8 cellular contexts compared by ENCODE assay signal in genomic region chr16:82016268-82016667, GRCh38. TPM values are rescaled to one million over a fixed set of nuclear protein-coding genes. Genes with fewer than 3 reads are reported as not detected.
A peak's percentile ranks its signal among the peaks of the same experiment; 100 is the strongest.
DNase-seq lines count a peak whose midpoint lies in the region; ATAC-seq and TF ChIP-seq lines count a peak whose summit lies in the region.

No MANE protein-coding gene starts in this region.

- no peak for ATAC-seq in HG03039 (IDR thresholded peaks at IDR 0.05; ENCODE audit: unreplicated experiment)

- H3K4me1 Mint-ChIP-seq in activated T-cell treated with anti-CD3 and anti-CD28 coated beads, Interleukin-2, amount 50 U/mL, for 24 hours (ENCODE audit: low read depth): peaks cover 7% of the 10 kb centered on the region

- no peaks in the 10 kb centered on the region for H3K36me3 Mint-ChIP-seq in activated T-cell treated with anti-CD3 and anti-CD28 coated beads, Interleukin-2, amount 50 U/mL, for 24 hours (ENCODE audit: low read depth)

- TF ChIP-seq CTCF in left ventricle myocardium inferior (IDR thresholded peaks at IDR 0.05; ENCODE audit: borderline replicate concordance): peak; percentile 46

- peak overlapping the region; percentile 36 for H3K27ac ChIP-seq in left ventricle myocardium inferior (replicated peaks)

- peaks cover 57% of the 10 kb centered on the region for H3K27me3 Mint-ChIP-seq in activated T-cell treated with anti-CD3 and anti-CD28 coated beads, Interleukin-2, amount 50 U/mL, for 24 hours

- no peak for DNase-seq in left ventricle myocardium inferior
- DNase-seq in cardiac septum (ENCODE audit: low spot score): no peak
- peak; percentile 46 for DNase-seq in SK-MEL-5 (ENCODE audit: low read depth, low spot score)
- DNase-seq in hepatic stellate cell (ENCODE audit: low spot score): peak; percentile 51
- no peak for DNase-seq in activated CD4-positive, alpha-beta T cell treated with anti-CD3 and anti-CD28 coated beads, Interleukin-2, amount 50 U/mL, for 4 hours
- DNase-seq in activated T-cell treated with anti-CD3 and anti-CD28 coated beads, Interleukin-2, amount 50 U/mL, for 24 hours: no peak
- no peak for DNase-seq in T1000 (lab: John Stamatoyannopoulos, UW)

- H3K9me3 Mint-ChIP-seq in activated T-cell treated with anti-CD3 and anti-CD28 coated beads, Interleukin-2, amount 50 U/mL, for 24 hours: peaks cover 8% of the 10 kb centered on the region

- in situ Hi-C loops in SK-MEL-5 (cut with HindIII; ENCODE audit: low pct_unique_long_range_greater_than_20kb, low sequenced_read_pairs): no loop called here

- peaks cover 44% of the 10 kb centered on the region for H3K27me3 ChIP-seq in left ventricle myocardium inferior (ENCODE audit: low read depth)

- intact Hi-C loops in left ventricle myocardium inferior (cut with micrococcal nuclease): no loop called here
- intact Hi-C loops in cardiac septum (cut with DNase I): no loop called here

- H3K9me3 ChIP-seq in left ventricle myocardium inferior (replicated peaks): peaks cover 17% of the 10 kb centered on the region

- no peak overlapping the region for H3K4me3 ChIP-seq in left ventricle myocardium inferior

- H3K4me3 Mint-ChIP-seq in activated T-cell treated with anti-CD3 and anti-CD28 coated beads, Interleukin-2, amount 50 U/mL, for 24 hours: no peak overlapping the region

- peaks cover 6% of the 10 kb centered on the region for H3K4me1 ChIP-seq in left ventricle myocardium inferior

- H3K27ac Mint-ChIP-seq in activated T-cell treated with anti-CD3 and anti-CD28 coated beads, Interleukin-2, amount 50 U/mL, for 24 hours: no peak overlapping the region

- H3K36me3 ChIP-seq in left ventricle myocardium inferior: no peaks in the 10 kb centered on the region

RNA-seq across cellular contexts. Expression of gene SDR42E1, which starts 5.0 kb away (rescaled TPM):
- 0.52 TPM for total RNA-seq in left ventricle myocardium inferior
- 0.22 TPM for total RNA-seq in cardiac septum
- total RNA-seq in SK-MEL-5 (2014; rRNA removed; shearing (Covaris generic)): not detected in 2 replicates
- 0.01 TPM in 1 of 2 replicates, not detected in the other for polyA plus RNA-seq in SK-MEL-5 (2015; cell fraction: cytosol; rRNA removed)
- not detected in 2 replicates for polyA plus RNA-seq in SK-MEL-5 (2015; cell fraction: nucleus; rRNA removed)

RNA-seq across cellular contexts. Expression of gene HSD17B2, which starts 18.8 kb away (rescaled TPM):
- total RNA-seq in left ventricle myocardium inferior (not detected), cardiac septum (not detected)
- not detected in 2 replicates for total RNA-seq in SK-MEL-5 (2014; rRNA removed; shearing (Covaris generic))
- polyA plus RNA-seq in SK-MEL-5 (2015; cell fraction: cytosol; rRNA removed): 0.17 TPM in 1 of 2 replicates, not detected in the other
- not detected in 2 replicates for polyA plus RNA-seq in SK-MEL-5 (2015; cell fraction: nucleus; rRNA removed)

Comparison
In these comparisons a context has a peak if more than half of its experiments do, and no peak if none do; other contexts are left out.
1. DNase-seq: peak in SK-MEL-5 (single experiment) and hepatic stellate cell (single experiment); none in left ventricle myocardium inferior (single experiment), cardiac septum (single experiment), activated CD4-positive, alpha-beta T cell treated with anti-CD3 and anti-CD28 coated beads, Interleukin-2, amount 50 U/mL, for 4 hours (0 of 2), activated T-cell treated with anti-CD3 and anti-CD28 coated beads, Interleukin-2, amount 50 U/mL, for 24 hours (single experiment) and T1000 (single experiment).